In the genomic region with DNA sequence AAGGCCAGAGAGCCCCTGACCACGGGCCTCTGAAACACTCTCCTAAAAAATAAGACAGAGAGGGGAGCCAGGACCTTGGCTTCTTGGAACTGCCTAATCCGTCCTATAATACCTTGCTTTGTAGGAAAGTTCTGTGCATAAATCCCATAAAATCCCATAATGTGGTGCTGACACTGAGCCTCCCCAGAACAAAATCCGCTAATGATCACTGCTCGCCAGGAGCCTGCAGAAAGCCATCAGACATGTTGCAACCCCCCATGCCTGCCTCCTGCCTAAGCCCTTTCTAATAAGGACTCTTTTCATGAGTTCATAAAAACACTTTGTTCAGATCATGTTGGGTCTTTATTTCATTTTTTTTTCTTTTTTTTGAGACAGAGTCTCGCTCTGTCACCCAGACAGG, we compare ENCODE assay signal across 32 cellular contexts. TPM values are rescaled to one million over a fixed set of nuclear protein-coding genes. Genes with fewer than 3 reads are reported as not detected.
"Had no signal": no experiment of that assay in that cellular context is flagged by ENCODE, and none has a peak within 500 bp of the region (broad histone marks: within the 10 kb centered on the region; RNA-seq: fewer than 3 reads in every experiment).

No MANE protein-coding gene starts in this region.

- H3K9me3 Mint-ChIP-seq: activated CD4-positive, alpha-beta T cell treated with anti-CD3 and anti-CD28 coated beads, Interleukin-2, amount 10 ng/mL, durations not matched to agents 24 days and 14 days; activated CD8-positive, alpha-beta T cell treated with anti-CD3 and anti-CD28 coated beads for 36 hours; activated T-cell treated with anti-CD3 and anti-CD28 coated beads, Interleukin-2, amount 50 U/mL, for 72 hours; effector memory CD8-positive, alpha-beta T cell; natural killer cell; stimulated activated memory B cell treated with anti-CD40 and anti-IgM and Interleukin-4, amounts not matched to agents 10 μg/mL and 1 μg/mL and 100 μg/mL, for 72 hours; stimulated activated naive CD8-positive, alpha-beta T cell treated with anti-CD3 and anti-CD28 coated beads, Interleukin-15, amount 100 ng/mL, for 72 hours; T-helper 2 cell treated with Interferon-gamma antibody and Interleukin-4, amounts not matched to agents 5 μg/mL and 100 μg/mL, for 36 hours; type B pancreatic cell had no signal

- H3K27ac Mint-ChIP-seq: activated CD4-positive, alpha-beta T cell treated with anti-CD3 and anti-CD28 coated beads, Interleukin-2, amount 10 ng/mL, durations not matched to agents 24 days and 14 days; activated CD8-positive, alpha-beta T cell treated with anti-CD3 and anti-CD28 coated beads for 36 hours; activated naive CD8-positive, alpha-beta T cell; activated T-cell treated with anti-CD3 and anti-CD28 coated beads, Interleukin-2, amount 50 U/mL, for 72 hours; effector memory CD8-positive, alpha-beta T cell; natural killer cell; stimulated activated memory B cell treated with anti-CD40 and anti-IgM and Interleukin-4, amounts not matched to agents 10 μg/mL and 1 μg/mL and 100 μg/mL, for 72 hours; stimulated activated naive CD8-positive, alpha-beta T cell treated with anti-CD3 and anti-CD28 coated beads, Interleukin-15, amount 100 ng/mL, for 72 hours; T-helper 2 cell treated with Interferon-gamma antibody and Interleukin-4, amounts not matched to agents 5 μg/mL and 100 μg/mL, for 36 hours; type B pancreatic cell had no signal

- H3K4me3 Mint-ChIP-seq: activated CD4-positive, alpha-beta T cell treated with anti-CD3 and anti-CD28 coated beads, Interleukin-2, amount 10 ng/mL, durations not matched to agents 24 days and 14 days; activated CD8-positive, alpha-beta T cell treated with anti-CD3 and anti-CD28 coated beads for 36 hours; activated naive CD8-positive, alpha-beta T cell; activated T-cell treated with anti-CD3 and anti-CD28 coated beads, Interleukin-2, amount 50 U/mL, for 72 hours; effector memory CD8-positive, alpha-beta T cell; natural killer cell; stimulated activated memory B cell treated with anti-CD40 and anti-IgM and Interleukin-4, amounts not matched to agents 10 μg/mL and 1 μg/mL and 100 μg/mL, for 72 hours; stimulated activated naive CD8-positive, alpha-beta T cell treated with anti-CD3 and anti-CD28 coated beads, Interleukin-15, amount 100 ng/mL, for 72 hours; T-helper 2 cell treated with Interferon-gamma antibody and Interleukin-4, amounts not matched to agents 5 μg/mL and 100 μg/mL, for 36 hours; type B pancreatic cell had no signal

- H3K27me3 Mint-ChIP-seq: activated naive CD8-positive, alpha-beta T cell had no signal

- ATAC-seq: activated CD4-positive, CD25-positive, alpha-beta regulatory T cell treated with anti-CD3 and anti-CD28 coated beads, Interleukin-2, amount 50 U/mL, for 24 hours; activated CD8-positive, alpha-beta T cell treated with anti-CD3 and anti-CD28 coated beads for 36 hours; activated T-cell treated with anti-CD3 and anti-CD28 coated beads, Interleukin-2, amount 50 U/mL, for 72 hours; effector memory CD8-positive, alpha-beta T cell; gastrocnemius medialis; left lung; lower lobe of right lung; natural killer cell; stimulated activated memory B cell treated with anti-CD40 and anti-IgM and Interleukin-4, amounts not matched to agents 10 μg/mL and 1 μg/mL and 100 μg/mL, for 72 hours; stimulated activated naive CD8-positive, alpha-beta T cell treated with anti-CD3 and anti-CD28 coated beads, Interleukin-15, amount 100 ng/mL, for 72 hours had no signal

- H3K36me3 Mint-ChIP-seq: activated naive CD8-positive, alpha-beta T cell; natural killer cell; stimulated activated memory B cell treated with anti-CD40 and anti-IgM and Interleukin-4, amounts not matched to agents 10 μg/mL and 1 μg/mL and 100 μg/mL, for 72 hours; type B pancreatic cell had no signal

- DNase-seq: activated CD4-positive, alpha-beta T cell treated with anti-CD3 and anti-CD28 coated beads, Interleukin-2, amount 10 ng/mL, durations not matched to agents 24 days and 14 days; activated CD8-positive, alpha-beta T cell treated with anti-CD3 and anti-CD28 coated beads for 36 hours; activated naive CD4-positive, alpha-beta T cell treated with Interleukin-2 at 50 U/mL for 16 hours; activated T-cell treated with anti-CD3 and anti-CD28 coated beads, Interleukin-2, amount 50 U/mL, for 72 hours; anterior cingulate cortex; cerebellar nuclear complex; effector memory CD8-positive, alpha-beta T cell; erythroblast; gastrocnemius medialis; glutamatergic neuron; left lung; lower lobe of right lung; mesenchymal stem cell; natural killer cell; retina; stimulated activated CD4-positive, alpha-beta T cell treated with anti-CD3 and anti-CD28 coated beads, Interleukin-1b, Interleukin-23, amount 100 ng/mL, for 48 hours; stimulated activated CD4-positive, alpha-beta T cell treated with anti-CD3 and anti-CD28 coated beads, Interleukin-4, amount 100 ng/mL, for 4 hours; stimulated activated CD8-positive, alpha-beta memory T cell treated with anti-CD3 and anti-CD28 coated beads, Interleukin-4, amount 100 ng/mL, for 48 hours; stimulated activated naive CD8-positive, alpha-beta T cell treated with anti-CD3 and anti-CD28 coated beads, Interleukin-15, amount 100 ng/mL, for 72 hours; substantia nigra; T-helper 1 cell; uterus had no signal

- H3K4me3 ChIP-seq: coronary artery, gastrocnemius medialis, left lung, lower lobe of right lung, prostate gland, smooth muscle cell, uterus had no signal

- H3K4me1 Mint-ChIP-seq: stimulated activated memory B cell treated with anti-CD40 and anti-IgM and Interleukin-4, amounts not matched to agents 10 μg/mL and 1 μg/mL and 100 μg/mL, for 72 hours had no signal

RNA-seq across cellular contexts. Expression of a gene that starts 16.6 kb away (rescaled TPM):
- total RNA-seq: activated CD4-positive, alpha-beta T cell treated with anti-CD3 and anti-CD28 coated beads, Interleukin-2, amount 10 ng/mL, durations not matched to agents 24 days and 14 days; activated CD8-positive, alpha-beta T cell treated with anti-CD3 and anti-CD28 coated beads for 36 hours; activated T-cell treated with anti-CD3 and anti-CD28 coated beads, Interleukin-2, amount 50 U/mL, for 72 hours; gastrocnemius medialis; left lung; lower lobe of right lung; mononuclear cell; natural killer cell; osteocyte; prostate gland; smooth muscle cell had no signal
- polyA plus RNA-seq: smooth muscle cell had no signal
